In genomic region chr4:101284546-101284945, GRCh38 we compare ENCODE assay signal across 13 cellular contexts.
DNase-seq lines count a peak whose midpoint lies in the region; ATAC-seq and TF ChIP-seq lines count a peak whose summit lies in the region.
"Had no signal": no experiment of that assay in that cellular context is flagged by ENCODE, and none has a peak within 500 bp of the region (broad histone marks: within the 10 kb centered on the region; RNA-seq: fewer than 3 reads in every experiment).

No MANE protein-coding gene starts in this region.

- no peaks in the 10 kb centered on the region for H3K9me3 ChIP-seq in CD4-positive, alpha-beta T cell (ENCODE audit: control insufficient read depth, low read length)
- H3K9me3 ChIP-seq in SK-N-SH: no peaks in the 10 kb centered on the region
- H3K9me3 ChIP-seq in mucosa of descending colon: no peaks in the 10 kb centered on the region
- H3K9me3 ChIP-seq: SJSA1 had no signal

- H3K79me2 ChIP-seq in SK-N-SH (ENCODE audit: insufficient read depth): peaks cover 40% of the 10 kb centered on the region; the same call in 1 of the 2 replicates

- no peak for DNase-seq in CD4-positive, alpha-beta T cell
- DNase-seq in SK-N-SH (no peak), endothelial cell (ENCODE audit: low spot score) (no peak), mucosa of descending colon (no peak), NCI-H2081 (lab: John Stamatoyannopoulos, UW) (no peak), anterior cingulate cortex (lab: John Stamatoyannopoulos, UW) (no peak), NOMO-1 treated with DMSO at 0.1 percent for 48 hours (lab: John Stamatoyannopoulos, UW; ENCODE audit: unreplicated experiment) (no peak)
- DNase-seq: IMR-90, NCI-H1694, substantia nigra had no signal

- no peak overlapping the region for H3K27ac ChIP-seq in CD4-positive, alpha-beta T cell (ENCODE audit: low read depth, low read length)
- H3K27ac ChIP-seq in SK-N-SH (ENCODE audit: low read depth in 2 of 2, low read length in 1 of 2): peak overlapping the region in 1 of 2 experiments; percentile 58; a peak in 1 of 4 replicates
- H3K27ac ChIP-seq: SJSA1 had no signal

- ATAC-seq in CD4-positive, alpha-beta T cell (ENCODE audit: poor library complexity): peak; percentile 57
- ATAC-seq in mucosa of descending colon (peak; percentile 38), HG03025 (IDR thresholded peaks at IDR 0.05; ENCODE audit: low FRiP score, unreplicated experiment) (no peak)

- CTCF ChIA-PET in CD4-positive, alpha-beta T cell (lab: Charles Lee): no interaction called here
- CTCF ChIA-PET in SK-N-SH (lab: Yijun Ruan, JAX): interaction anchor here (0.6 kb wide), 1 partner anchor 216 kb away, joined by 3 read pairs; no protein-coding TSS in a partner anchor

- H4K20me1 ChIP-seq in SK-N-SH (ENCODE audit: insufficient read depth): peaks cover 7% of the 10 kb centered on the region; the same call in 1 of the 2 replicates

- no peaks in the 10 kb centered on the region for H3K36me3 ChIP-seq in SK-N-SH (replicated peaks in 1 of 2; ENCODE audit: control insufficient read depth in 1 of 2, insufficient read depth in 2 of 2, low read length in 1 of 2)
- no peaks in the 10 kb centered on the region for H3K36me3 ChIP-seq in mucosa of descending colon (ENCODE audit: low read depth)
- H3K36me3 ChIP-seq: SJSA1 had no signal

- H3F3A ChIP-seq in SK-N-SH (replicated peaks; ENCODE audit: insufficient read depth): peaks cover 6% of the 10 kb centered on the region

- WGBS in SK-N-SH (ENCODE audit: low lambda C conversion rate): 79% methylated on average over 1 of the region's 1 CpG

- no peak overlapping the region for H3K4me3 ChIP-seq in SK-N-SH (ENCODE audit: low read depth in 2 of 2, low read length in 1 of 2)
- H3K4me3 ChIP-seq in mucosa of descending colon: no peak overlapping the region
- H3K4me3 ChIP-seq: SJSA1 had no signal

- H3K27ac Mint-ChIP-seq in CD4-positive, alpha-beta T cell: peak overlapping the region; percentile 18
- peak overlapping the region; percentile 99 for H3K27ac Mint-ChIP-seq in endothelial cell (ENCODE audit: unreplicated experiment)

- TF ChIP-seq RAD21 in SK-N-SH (IDR thresholded peaks at IDR 0.05; ENCODE audit: low read length): no peak

- H3K36me3 Mint-ChIP-seq in CD4-positive, alpha-beta T cell (ENCODE audit: low read depth): no peaks in the 10 kb centered on the region
- H3K36me3 Mint-ChIP-seq in endothelial cell (ENCODE audit: low read depth, unreplicated experiment): peaks cover 9% of the 10 kb centered on the region

- no peak for TF ChIP-seq EP300 in SK-N-SH (IDR thresholded peaks at IDR 0.05; ENCODE audit: borderline replicate concordance in 1 of 2, low read depth in 1 of 2, low read length in 1 of 2)

- no peak for TF ChIP-seq CTCF in CD4-positive, alpha-beta T cell (IDR thresholded peaks at IDR 0.05)
- TF ChIP-seq CTCF in SK-N-SH (IDR thresholded peaks at IDR 0.05) (no peak), endothelial cell (IDR thresholded peaks at IDR 0.05; ENCODE audit: unreplicated experiment) (no peak), mucosa of descending colon (IDR thresholded peaks at IDR 0.05) (no peak)

- intact Hi-C loops in CD4-positive, alpha-beta T cell (cut with DNase I, micrococcal nuclease): loop anchor here (5.0 kb wide), 3 partner anchors 38 to 63 kb away; partner anchors contain the start of gene PPP3CA (in 1 of the 2)
- intact Hi-C loops in mucosa of descending colon (cut with DNase I, micrococcal nuclease): no loop called here

- no peak overlapping the region for H3K4me3 Mint-ChIP-seq in CD4-positive, alpha-beta T cell
- H3K4me3 Mint-ChIP-seq in endothelial cell (ENCODE audit: unreplicated experiment): no peak overlapping the region
- H3K4me3 Mint-ChIP-seq: naive thymus-derived CD8-positive, alpha-beta T cell had no signal

- no peak overlapping the region for H3K9ac ChIP-seq in SK-N-SH

- H3K9me2 ChIP-seq in SK-N-SH: no peaks in the 10 kb centered on the region

- no peak overlapping the region for H2AFZ ChIP-seq in SK-N-SH (ENCODE audit: low read depth)

- POLR2A ChIA-PET in CD4-positive, alpha-beta T cell (lab: Charles Lee): interaction anchor here (1.2 kb wide), 1 partner anchor 63 kb away, joined by 4 read pairs; no protein-coding TSS in a partner anchor
- POLR2A ChIA-PET in SK-N-SH (lab: Yijun Ruan, JAX): no interaction called here

- no peaks in the 10 kb centered on the region for H3K27me3 Mint-ChIP-seq in CD4-positive, alpha-beta T cell
- H3K27me3 Mint-ChIP-seq in endothelial cell (ENCODE audit: unreplicated experiment): peaks cover 7% of the 10 kb centered on the region
- H3K27me3 Mint-ChIP-seq: naive thymus-derived CD8-positive, alpha-beta T cell had no signal

- peaks cover 0 to 35% of the 10 kb centered on the region in 2 experiments; a peak in 3 of 4 replicates for H3K4me1 ChIP-seq in SK-N-SH (ENCODE audit: control insufficient read depth in 1 of 2, insufficient read depth in 2 of 2, low read depth in 1 of 2, low read length in 1 of 2)
- peaks cover 2% of the 10 kb centered on the region for H3K4me1 ChIP-seq in mucosa of descending colon (ENCODE audit: low read depth)

- H3K9me3 Mint-ChIP-seq in CD4-positive, alpha-beta T cell: no peaks in the 10 kb centered on the region
- no peaks in the 10 kb centered on the region for H3K9me3 Mint-ChIP-seq in endothelial cell (ENCODE audit: unreplicated experiment)
- H3K9me3 Mint-ChIP-seq: naive thymus-derived CD8-positive, alpha-beta T cell had no signal

- no peaks in the 10 kb centered on the region for H3K27me3 ChIP-seq in CD4-positive, alpha-beta T cell (ENCODE audit: control insufficient read depth, insufficient read depth, low read length)
- no peaks in the 10 kb centered on the region for H3K27me3 ChIP-seq in SK-N-SH (ENCODE audit: insufficient read depth)
- H3K27me3 ChIP-seq: SJSA1 had no signal

- peaks cover 88% of the 10 kb centered on the region for H3K4me1 Mint-ChIP-seq in CD4-positive, alpha-beta T cell (ENCODE audit: low read depth)
- H3K4me1 Mint-ChIP-seq in endothelial cell (ENCODE audit: unreplicated experiment): peaks cover 61% of the 10 kb centered on the region

- H3K4me2 ChIP-seq in SK-N-SH: no peak overlapping the region

TF ChIP-seq in SK-N-SH, 30 proteins besides CTCF, POLR2A, EP300 and RAD21:
- TF ChIP-seq PBX3 (IDR thresholded peaks at IDR 0.05) (no peak), NFIC (IDR thresholded peaks at IDR 0.05; ENCODE audit: borderline replicate concordance) (0 out of 2 replicates have a peak, but pooled peaks have one; percentile 10), USF1 (IDR thresholded peaks at IDR 0.05; ENCODE audit: borderline replicate concordance, low read depth) (no peak)

Comparison
In these comparisons a context has a peak if more than half of its experiments do, and no peak if none do; other contexts are left out.
1. intact Hi-C loops: an anchor here in CD4-positive, alpha-beta T cell (5.0 kb wide); none called in mucosa of descending colon.